23 cellular contexts compared by ENCODE assay signal in genomic region chr1:208153386-208153785, GRCh38.
"Had no signal": no experiment of that assay in that cellular context is flagged by ENCODE, and none has a peak within 500 bp of the region (broad histone marks: within the 10 kb centered on the region; RNA-seq: fewer than 3 reads in every experiment).

No MANE protein-coding gene starts in this region.

- ATAC-seq: activated T-cell treated with anti-CD3 and anti-CD28 coated beads, Interleukin-2, amount 50 U/mL, for 72 hours; heart left ventricle; right cardiac atrium; stimulated activated naive CD8-positive, alpha-beta T cell treated with anti-CD3 and anti-CD28 coated beads, Interleukin-15, amount 100 ng/mL, for 72 hours; T-helper 17 cell; upper lobe of right lung had no signal

- H3K4me1 ChIP-seq: prostate gland had no signal

- H3K27ac Mint-ChIP-seq: activated T-cell treated with anti-CD3 and anti-CD28 coated beads, Interleukin-2, amount 50 U/mL, for 72 hours; T-helper 17 cell had no signal

- H3K9me3 Mint-ChIP-seq: activated T-cell treated with anti-CD3 and anti-CD28 coated beads, Interleukin-2, amount 50 U/mL, for 72 hours; central memory CD8-positive, alpha-beta T cell; stimulated activated naive CD8-positive, alpha-beta T cell treated with anti-CD3 and anti-CD28 coated beads, Interleukin-15, amount 100 ng/mL, for 72 hours had no signal

- DNase-seq: activated CD4-positive, alpha-beta T cell treated with anti-CD3 and anti-CD28 coated beads, Interleukin-2, amount 50 U/mL, for 1 hour; activated CD4-positive, CD25-positive, alpha-beta regulatory T cell treated with anti-CD3 and anti-CD28 coated beads, Interleukin-2, amount 50 U/mL, for 72 hours; activated CD8-positive, alpha-beta memory T cell treated with anti-CD3 and anti-CD28 coated beads for 24 hours; activated CD8-positive, alpha-beta memory T cell treated with anti-CD3 and anti-CD28 coated beads, Interleukin-2, amount 50 U/mL, for 48 hours; activated effector memory CD4-positive, alpha-beta T cell treated with anti-CD3 and anti-CD28 coated beads, Interleukin-2, amount 50 U/mL, for 16 hours; activated naive CD4-positive, alpha-beta T cell treated with anti-CD3 and anti-CD28 coated beads, Interleukin-2, amount 50 U/mL, for 16 hours; activated T-cell treated with anti-CD3 and anti-CD28 coated beads, Interleukin-2, amount 50 U/mL, for 72 hours; foreskin melanocyte; heart left ventricle; left ventricle myocardium inferior; right cardiac atrium; stimulated activated CD4-positive, alpha-beta T cell treated with anti-CD3 and anti-CD28 coated beads, Interleukin-15, amount 100 ng/mL, for 24 hours; stimulated activated CD4-positive, alpha-beta T cell treated with anti-CD3 and anti-CD28 coated beads, Interleukin-2, amount 100 ng/mL, for 48 hours; stimulated activated naive CD8-positive, alpha-beta T cell treated with anti-CD3 and anti-CD28 coated beads, Interleukin-15, amount 100 ng/mL, for 72 hours; T-helper 17 cell; testis; upper lobe of right lung had no signal

- H3K4me3 ChIP-seq: ascending aorta, coronary artery, heart left ventricle, left ventricle myocardium inferior, prostate gland, skin epidermis, testis, upper lobe of right lung had no signal

- H3K27me3 Mint-ChIP-seq: stimulated activated naive CD8-positive, alpha-beta T cell treated with anti-CD3 and anti-CD28 coated beads, Interleukin-15, amount 100 ng/mL, for 72 hours had no signal

- H3K27me3 ChIP-seq: ascending aorta, heart left ventricle, testis, upper lobe of right lung had no signal

- H3K27ac ChIP-seq: ascending aorta, coronary artery, heart left ventricle, left ventricle myocardium inferior, prostate gland, skin epidermis, testis, upper lobe of right lung, VCaP had no signal

- H3K4me3 Mint-ChIP-seq: activated T-cell treated with anti-CD3 and anti-CD28 coated beads, Interleukin-2, amount 50 U/mL, for 72 hours; central memory CD8-positive, alpha-beta T cell; stimulated activated naive CD8-positive, alpha-beta T cell treated with anti-CD3 and anti-CD28 coated beads, Interleukin-15, amount 100 ng/mL, for 72 hours; T-helper 17 cell had no signal

- H3K4me1 Mint-ChIP-seq: central memory CD8-positive, alpha-beta T cell; stimulated activated naive CD8-positive, alpha-beta T cell treated with anti-CD3 and anti-CD28 coated beads, Interleukin-15, amount 100 ng/mL, for 72 hours had no signal

- H3K9me3 ChIP-seq: ascending aorta, heart left ventricle, left ventricle myocardium inferior, prostate gland, testis, upper lobe of right lung had no signal

- H3K36me3 ChIP-seq: ascending aorta, heart left ventricle, left ventricle myocardium inferior, prostate gland, upper lobe of right lung had no signal
